11 cellular contexts compared by ENCODE assay signal in the genomic region with DNA sequence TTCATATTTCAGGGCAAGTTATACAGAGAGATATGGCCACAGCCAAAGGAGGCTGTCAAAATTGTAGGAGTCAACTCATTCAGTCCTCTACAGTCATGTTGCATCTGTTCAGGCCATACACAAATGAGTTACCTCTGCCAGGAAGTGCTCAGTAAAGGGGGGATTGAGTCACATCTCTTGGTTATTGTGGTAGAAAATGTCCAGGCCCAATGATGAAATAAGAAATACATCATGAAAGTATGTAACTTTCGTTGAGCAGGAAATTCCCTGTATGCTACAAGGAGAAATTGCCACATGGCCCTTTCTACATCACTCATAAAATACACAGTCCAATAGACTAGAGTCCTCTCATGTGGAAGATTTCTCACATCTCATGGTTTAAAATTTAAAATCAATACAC.
DNase-seq lines count a peak whose midpoint lies in the region; ATAC-seq and TF ChIP-seq lines count a peak whose summit lies in the region.
"Had no signal": no experiment of that assay in that cellular context is flagged by ENCODE, and none has a peak within 500 bp of the region (broad histone marks: within the 10 kb centered on the region; RNA-seq: fewer than 3 reads in every experiment).

No MANE protein-coding gene starts in this region.

- peak; percentile 16 for DNase-seq in activated CD4-positive, alpha-beta T cell treated with anti-CD3 and anti-CD28 coated beads for 36 hours
- no peak for DNase-seq in activated CD4-positive, alpha-beta T cell treated with anti-CD3 and anti-CD28 coated beads, Interleukin-2, amount 50 U/mL, for 1 hour
- DNase-seq in NCI-H226: peak; percentile 87
- peak; percentile 49 for DNase-seq in epithelial cell of prostate (ENCODE audit: low read depth, low spot score)
- no peak for DNase-seq in stimulated activated naive CD8-positive, alpha-beta T cell treated with anti-CD3 and anti-CD28 coated beads, Interleukin-15, Interleukin-2, amounts not matched to agents 100 U/mL and 50 U/mL, for 24 hours
- DNase-seq in NCI-H2081 treated with DMSO at 0.1 percent for 48 hours (lab: John Stamatoyannopoulos, UW): no peak
- no peak for DNase-seq in sigmoid colon
- DNase-seq: activated gamma-delta T cell treated with Interleukin-2 at 50 U/mL for 16 hours; effector CD4-positive, alpha-beta T cell; Right ventricle myocardium superior had no signal

- no peaks in the 10 kb centered on the region for H3K36me3 ChIP-seq in sigmoid colon

- TF ChIP-seq POLR2A in sigmoid colon (IDR thresholded peaks at IDR 0.05): no peak

- H3K9me3 ChIP-seq in sigmoid colon: no peaks in the 10 kb centered on the region

- POLR2A ChIA-PET in activated CD4-positive, alpha-beta T cell treated with anti-CD3 and anti-CD28 coated beads for 36 hours (lab: Charles Lee): no interaction called here

- peaks cover 0 to 13% (median 10%) of the 10 kb centered on the region in 4 donors for H3K4me1 ChIP-seq in sigmoid colon

- TF ChIP-seq CTCF in sigmoid colon (IDR thresholded peaks at IDR 0.05): no peak

- H3K27me3 ChIP-seq in sigmoid colon: no peaks in the 10 kb centered on the region

- WGBS in sigmoid colon, 2 donors: 59 to 69% methylated on average over 1 of the region's 1 CpG

- CTCF ChIA-PET in activated CD4-positive, alpha-beta T cell treated with anti-CD3 and anti-CD28 coated beads for 36 hours (lab: Charles Lee): no interaction called here

- H3K36me3 Mint-ChIP-seq in activated CD4-positive, alpha-beta T cell treated with anti-CD3 and anti-CD28 coated beads for 36 hours (ENCODE audit: low read depth): no peaks in the 10 kb centered on the region

- H3K27ac ChIP-seq in epithelial cell of prostate (no peak overlapping the region), sigmoid colon (no peak overlapping the region)

- peaks cover 1% of the 10 kb centered on the region for H3K27me3 Mint-ChIP-seq in activated CD4-positive, alpha-beta T cell treated with anti-CD3 and anti-CD28 coated beads for 36 hours

- H3K4me1 Mint-ChIP-seq in activated CD4-positive, alpha-beta T cell treated with anti-CD3 and anti-CD28 coated beads for 36 hours: no peaks in the 10 kb centered on the region

- TF ChIP-seq EP300 in sigmoid colon (IDR thresholded peaks at IDR 0.05): no peak

- no peak overlapping the region for H3K27ac Mint-ChIP-seq in activated CD4-positive, alpha-beta T cell treated with anti-CD3 and anti-CD28 coated beads for 36 hours

- intact Hi-C loops in activated CD4-positive, alpha-beta T cell treated with anti-CD3 and anti-CD28 coated beads for 36 hours (cut with DNase I, micrococcal nuclease): loop anchor here in 1 of 2 experiments (1.0 kb wide), 1 partner anchor 108 kb away; no protein-coding TSS in a partner anchor
- intact Hi-C loops in sigmoid colon (cut with DNase I): no loop called here

- no peak overlapping the region for H3K4me3 Mint-ChIP-seq in activated CD4-positive, alpha-beta T cell treated with anti-CD3 and anti-CD28 coated beads for 36 hours

- ATAC-seq in activated CD4-positive, alpha-beta T cell treated with anti-CD3 and anti-CD28 coated beads for 36 hours: peak; percentile 93
- peak; percentile 90 for ATAC-seq in stimulated activated naive CD8-positive, alpha-beta T cell treated with anti-CD3 and anti-CD28 coated beads, Interleukin-15, Interleukin-2, amounts not matched to agents 100 U/mL and 50 U/mL, for 24 hours
- ATAC-seq in GM21529 (IDR thresholded peaks at IDR 0.05; ENCODE audit: unreplicated experiment): no peak

- peaks cover 13% of the 10 kb centered on the region for H3K9me3 Mint-ChIP-seq in activated CD4-positive, alpha-beta T cell treated with anti-CD3 and anti-CD28 coated beads for 36 hours (ENCODE audit: low read depth)

- no peak overlapping the region for H3K4me3 ChIP-seq in sigmoid colon

Comparison
In these comparisons a context has a peak if more than half of its experiments do, and no peak if none do; other contexts are left out.
1. DNase-seq: peak in activated CD4-positive, alpha-beta T cell treated with anti-CD3 and anti-CD28 coated beads for 36 hours (single experiment), NCI-H226 (single experiment) and epithelial cell of prostate (single experiment); none in activated CD4-positive, alpha-beta T cell treated with anti-CD3 and anti-CD28 coated beads, Interleukin-2, amount 50 U/mL, for 1 hour (single experiment), stimulated activated naive CD8-positive, alpha-beta T cell treated with anti-CD3 and anti-CD28 coated beads, Interleukin-15, Interleukin-2, amounts not matched to agents 100 U/mL and 50 U/mL, for 24 hours (single experiment), NCI-H2081 treated with DMSO at 0.1 percent for 48 hours (single experiment) and sigmoid colon (single experiment).